In the genomic region with DNA sequence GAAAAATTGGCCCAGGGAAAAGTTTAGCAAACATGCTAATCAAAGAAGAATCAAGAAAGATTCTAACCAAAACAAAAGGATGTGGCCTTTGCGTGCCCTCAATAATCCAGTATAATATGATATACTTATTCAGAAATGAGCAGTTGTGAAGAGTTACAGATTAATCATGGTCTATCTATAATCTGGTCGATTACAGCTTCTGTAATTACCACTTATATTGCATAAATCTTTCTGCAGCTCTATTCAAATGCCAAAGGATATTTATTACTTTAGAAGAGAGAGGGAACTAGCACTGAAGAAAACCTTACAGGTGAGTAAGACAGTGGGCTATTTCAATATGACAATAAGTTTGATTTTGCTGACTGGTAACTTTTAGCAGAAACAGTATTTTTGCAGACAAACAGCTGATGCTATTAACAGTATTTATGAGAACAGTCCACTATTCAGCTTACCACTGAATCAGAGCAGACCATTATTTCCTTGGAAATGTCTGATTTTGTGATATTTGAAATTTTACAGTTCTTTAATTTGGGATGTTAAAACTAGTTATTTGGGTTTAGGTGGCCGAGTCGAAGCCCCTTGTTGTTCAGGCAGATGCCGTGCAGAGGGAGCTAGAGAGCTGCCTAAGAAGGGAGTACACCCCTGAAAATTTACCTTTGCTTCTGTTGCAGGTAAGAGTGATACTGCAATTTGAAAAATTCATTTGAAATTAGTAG, we compare ENCODE assay signal across 1 cellular context.
A peak's percentile ranks its signal among the peaks of the same experiment; 100 is the strongest.
TF ChIP-seq lines count a peak whose summit lies in the region.

No MANE protein-coding gene starts in this region.

TF ChIP-seq in K562, 482 proteins besides CTCF, POLR2A, EP300 and RAD21 (continued from another document and continues in another):
- TF ChIP-seq, protein P1, sequence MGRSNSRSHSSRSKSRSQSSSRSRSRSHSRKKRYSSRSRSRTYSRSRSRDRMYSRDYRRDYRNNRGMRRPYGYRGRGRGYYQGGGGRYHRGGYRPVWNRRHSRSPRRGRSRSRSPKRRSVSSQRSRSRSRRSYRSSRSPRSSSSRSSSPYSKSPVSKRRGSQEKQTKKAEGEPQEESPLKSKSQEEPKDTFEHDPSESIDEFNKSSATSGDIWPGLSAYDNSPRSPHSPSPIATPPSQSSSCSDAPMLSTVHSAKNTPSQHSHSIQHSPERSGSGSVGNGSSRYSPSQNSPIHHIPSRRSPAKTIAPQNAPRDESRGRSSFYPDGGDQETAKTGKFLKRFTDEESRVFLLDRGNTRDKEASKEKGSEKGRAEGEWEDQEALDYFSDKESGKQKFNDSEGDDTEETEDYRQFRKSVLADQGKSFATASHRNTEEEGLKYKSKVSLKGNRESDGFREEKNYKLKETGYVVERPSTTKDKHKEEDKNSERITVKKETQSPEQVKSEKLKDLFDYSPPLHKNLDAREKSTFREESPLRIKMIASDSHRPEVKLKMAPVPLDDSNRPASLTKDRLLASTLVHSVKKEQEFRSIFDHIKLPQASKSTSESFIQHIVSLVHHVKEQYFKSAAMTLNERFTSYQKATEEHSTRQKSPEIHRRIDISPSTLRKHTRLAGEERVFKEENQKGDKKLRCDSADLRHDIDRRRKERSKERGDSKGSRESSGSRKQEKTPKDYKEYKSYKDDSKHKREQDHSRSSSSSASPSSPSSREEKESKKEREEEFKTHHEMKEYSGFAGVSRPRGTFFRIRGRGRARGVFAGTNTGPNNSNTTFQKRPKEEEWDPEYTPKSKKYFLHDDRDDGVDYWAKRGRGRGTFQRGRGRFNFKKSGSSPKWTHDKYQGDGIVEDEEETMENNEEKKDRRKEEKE (IDR thresholded peaks at IDR 0.05; ENCODE audit: borderline replicate concordance in 1 of 2, control insufficient read depth in 1 of 2, low read depth in 2 of 2, low read length in 1 of 2) = no peak
- TF ChIP-seq SMARCA4 (IDR thresholded peaks at IDR 0.05) (0 out of 2 replicates have a peak, but pooled peaks have one; percentile 22), TEAD4 (IDR thresholded peaks at IDR 0.05; ENCODE audit: low read length) (peak; percentile 45), TEAD4 (CRISPR knock-in tag; IDR thresholded peaks at IDR 0.05; ENCODE audit: borderline replicate concordance) (no peak), NR4A1 (CRISPR knock-in tag; IDR thresholded peaks at IDR 0.05) (no peak), NR4A1 (tag; IDR thresholded peaks at IDR 0.05) (no peak), ATF7 (IDR thresholded peaks at IDR 0.05) (no peak), ZEB2 (IDR thresholded peaks at IDR 0.05) (peak; percentile 97), POLR2B (IDR thresholded peaks at IDR 0.05; ENCODE audit: low read depth, partially characterized antibody) (no peak), TAL1 (IDR thresholded peaks at IDR 0.05) (no peak), MAFF (IDR thresholded peaks at IDR 0.05; ENCODE audit: low read length) (peak; percentile 92), RCOR1 (IDR thresholded peaks at IDR 0.05; ENCODE audit: borderline replicate concordance in 1 of 2, low read depth in 2 of 2, low read length in 2 of 2) (0 out of 4 replicates have a peak, but pooled peaks of 1 of the 2 experiments have one; percentile 20), EP400 (IDR thresholded peaks at IDR 0.05) (0 out of 2 replicates have a peak, but pooled peaks have one; percentile 9), C11orf30 (IDR thresholded peaks at IDR 0.05; ENCODE audit: low read depth) (peak; percentile 97), U2AF2 (optimal IDR thresholded peaks at IDR 0.05; ENCODE audit: low read depth, low read length) (no peak), BRF1 (IDR thresholded peaks at IDR 0.05; ENCODE audit: borderline replicate concordance, extremely low read depth, insufficient read length) (no peak), MAFK (IDR thresholded peaks at IDR 0.05; ENCODE audit: low read length) (peak; percentile 87), SMC3 (conservative IDR thresholded peaks at IDR 0.05; ENCODE audit: insufficient read depth, low read depth, low read length) (peak; percentile 91), ZKSCAN3 (CRISPR knock-in tag; IDR thresholded peaks at IDR 0.05) (no peak), ESRRA (IDR thresholded peaks at IDR 0.05; ENCODE audit: borderline replicate concordance, low read depth) (no peak), ARID2 (IDR thresholded peaks at IDR 0.05) (peak; percentile 92), ZNF431 (CRISPR knock-in tag; IDR thresholded peaks at IDR 0.05) (no peak), MAFG (tag; conservative IDR thresholded peaks at IDR 0.05) (peak; percentile 96), STAG1 (CRISPR knock-in tag; IDR thresholded peaks at IDR 0.05; ENCODE audit: borderline replicate concordance) (peak; percentile 31; the same call in 1 of the 2 replicates), MEIS2 (IDR thresholded peaks at IDR 0.05; ENCODE audit: partially characterized antibody) (no peak), CC2D1A (IDR thresholded peaks at IDR 0.05) (peak; percentile 73; the same call in 1 of the 2 replicates), NFE2 (IDR thresholded peaks at IDR 0.05; ENCODE audit: low read depth) (peak; percentile 50; the same call in 1 of the 2 replicates)
- TF ChIP-seq, protein P2, sequence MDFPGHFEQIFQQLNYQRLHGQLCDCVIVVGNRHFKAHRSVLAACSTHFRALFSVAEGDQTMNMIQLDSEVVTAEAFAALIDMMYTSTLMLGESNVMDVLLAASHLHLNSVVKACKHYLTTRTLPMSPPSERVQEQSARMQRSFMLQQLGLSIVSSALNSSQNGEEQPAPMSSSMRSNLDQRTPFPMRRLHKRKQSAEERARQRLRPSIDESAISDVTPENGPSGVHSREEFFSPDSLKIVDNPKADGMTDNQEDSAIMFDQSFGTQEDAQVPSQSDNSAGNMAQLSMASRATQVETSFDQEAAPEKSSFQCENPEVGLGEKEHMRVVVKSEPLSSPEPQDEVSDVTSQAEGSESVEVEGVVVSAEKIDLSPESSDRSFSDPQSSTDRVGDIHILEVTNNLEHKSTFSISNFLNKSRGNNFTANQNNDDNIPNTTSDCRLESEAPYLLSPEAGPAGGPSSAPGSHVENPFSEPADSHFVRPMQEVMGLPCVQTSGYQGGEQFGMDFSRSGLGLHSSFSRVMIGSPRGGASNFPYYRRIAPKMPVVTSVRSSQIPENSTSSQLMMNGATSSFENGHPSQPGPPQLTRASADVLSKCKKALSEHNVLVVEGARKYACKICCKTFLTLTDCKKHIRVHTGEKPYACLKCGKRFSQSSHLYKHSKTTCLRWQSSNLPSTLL (IDR thresholded peaks at IDR 0.05) = no peak
- TF ChIP-seq, protein P3, sequence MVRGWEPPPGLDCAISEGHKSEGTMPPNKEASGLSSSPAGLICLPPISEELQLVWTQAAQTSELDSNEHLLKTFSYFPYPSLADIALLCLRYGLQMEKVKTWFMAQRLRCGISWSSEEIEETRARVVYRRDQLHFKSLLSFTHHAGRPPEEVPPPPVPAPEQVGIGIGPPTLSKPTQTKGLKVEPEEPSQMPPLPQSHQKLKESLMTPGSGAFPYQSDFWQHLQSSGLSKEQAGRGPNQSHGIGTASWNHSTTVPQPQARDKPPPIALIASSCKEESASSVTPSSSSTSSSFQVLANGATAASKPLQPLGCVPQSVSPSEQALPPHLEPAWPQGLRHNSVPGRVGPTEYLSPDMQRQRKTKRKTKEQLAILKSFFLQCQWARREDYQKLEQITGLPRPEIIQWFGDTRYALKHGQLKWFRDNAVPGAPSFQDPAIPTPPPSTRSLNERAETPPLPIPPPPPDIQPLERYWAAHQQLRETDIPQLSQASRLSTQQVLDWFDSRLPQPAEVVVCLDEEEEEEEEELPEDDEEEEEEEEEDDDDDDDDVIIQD (CRISPR knock-in tag; IDR thresholded peaks at IDR 0.05) = no peak
- TF ChIP-seq, protein P4, sequence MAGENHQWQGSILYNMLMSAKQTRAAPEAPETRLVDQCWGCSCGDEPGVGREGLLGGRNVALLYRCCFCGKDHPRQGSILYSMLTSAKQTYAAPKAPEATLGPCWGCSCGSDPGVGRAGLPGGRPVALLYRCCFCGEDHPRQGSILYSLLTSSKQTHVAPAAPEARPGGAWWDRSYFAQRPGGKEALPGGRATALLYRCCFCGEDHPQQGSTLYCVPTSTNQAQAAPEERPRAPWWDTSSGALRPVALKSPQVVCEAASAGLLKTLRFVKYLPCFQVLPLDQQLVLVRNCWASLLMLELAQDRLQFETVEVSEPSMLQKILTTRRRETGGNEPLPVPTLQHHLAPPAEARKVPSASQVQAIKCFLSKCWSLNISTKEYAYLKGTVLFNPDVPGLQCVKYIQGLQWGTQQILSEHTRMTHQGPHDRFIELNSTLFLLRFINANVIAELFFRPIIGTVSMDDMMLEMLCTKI (IDR thresholded peaks at IDR 0.05; ENCODE audit: partially characterized antibody) = no peak
- TF ChIP-seq, protein P5, sequence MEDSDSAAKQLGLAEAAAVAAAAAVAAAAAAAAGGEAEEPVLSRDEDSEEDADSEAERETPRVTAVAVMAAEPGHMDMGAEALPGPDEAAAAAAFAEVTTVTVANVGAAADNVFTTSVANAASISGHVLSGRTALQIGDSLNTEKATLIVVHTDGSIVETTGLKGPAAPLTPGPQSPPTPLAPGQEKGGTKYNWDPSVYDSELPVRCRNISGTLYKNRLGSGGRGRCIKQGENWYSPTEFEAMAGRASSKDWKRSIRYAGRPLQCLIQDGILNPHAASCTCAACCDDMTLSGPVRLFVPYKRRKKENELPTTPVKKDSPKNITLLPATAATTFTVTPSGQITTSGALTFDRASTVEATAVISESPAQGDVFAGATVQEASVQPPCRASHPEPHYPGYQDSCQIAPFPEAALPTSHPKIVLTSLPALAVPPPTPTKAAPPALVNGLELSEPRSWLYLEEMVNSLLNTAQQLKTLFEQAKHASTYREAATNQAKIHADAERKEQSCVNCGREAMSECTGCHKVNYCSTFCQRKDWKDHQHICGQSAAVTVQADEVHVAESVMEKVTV (CRISPR knock-in tag; IDR thresholded peaks at IDR 0.05) = peak; percentile 94
- TF ChIP-seq, protein P6, sequence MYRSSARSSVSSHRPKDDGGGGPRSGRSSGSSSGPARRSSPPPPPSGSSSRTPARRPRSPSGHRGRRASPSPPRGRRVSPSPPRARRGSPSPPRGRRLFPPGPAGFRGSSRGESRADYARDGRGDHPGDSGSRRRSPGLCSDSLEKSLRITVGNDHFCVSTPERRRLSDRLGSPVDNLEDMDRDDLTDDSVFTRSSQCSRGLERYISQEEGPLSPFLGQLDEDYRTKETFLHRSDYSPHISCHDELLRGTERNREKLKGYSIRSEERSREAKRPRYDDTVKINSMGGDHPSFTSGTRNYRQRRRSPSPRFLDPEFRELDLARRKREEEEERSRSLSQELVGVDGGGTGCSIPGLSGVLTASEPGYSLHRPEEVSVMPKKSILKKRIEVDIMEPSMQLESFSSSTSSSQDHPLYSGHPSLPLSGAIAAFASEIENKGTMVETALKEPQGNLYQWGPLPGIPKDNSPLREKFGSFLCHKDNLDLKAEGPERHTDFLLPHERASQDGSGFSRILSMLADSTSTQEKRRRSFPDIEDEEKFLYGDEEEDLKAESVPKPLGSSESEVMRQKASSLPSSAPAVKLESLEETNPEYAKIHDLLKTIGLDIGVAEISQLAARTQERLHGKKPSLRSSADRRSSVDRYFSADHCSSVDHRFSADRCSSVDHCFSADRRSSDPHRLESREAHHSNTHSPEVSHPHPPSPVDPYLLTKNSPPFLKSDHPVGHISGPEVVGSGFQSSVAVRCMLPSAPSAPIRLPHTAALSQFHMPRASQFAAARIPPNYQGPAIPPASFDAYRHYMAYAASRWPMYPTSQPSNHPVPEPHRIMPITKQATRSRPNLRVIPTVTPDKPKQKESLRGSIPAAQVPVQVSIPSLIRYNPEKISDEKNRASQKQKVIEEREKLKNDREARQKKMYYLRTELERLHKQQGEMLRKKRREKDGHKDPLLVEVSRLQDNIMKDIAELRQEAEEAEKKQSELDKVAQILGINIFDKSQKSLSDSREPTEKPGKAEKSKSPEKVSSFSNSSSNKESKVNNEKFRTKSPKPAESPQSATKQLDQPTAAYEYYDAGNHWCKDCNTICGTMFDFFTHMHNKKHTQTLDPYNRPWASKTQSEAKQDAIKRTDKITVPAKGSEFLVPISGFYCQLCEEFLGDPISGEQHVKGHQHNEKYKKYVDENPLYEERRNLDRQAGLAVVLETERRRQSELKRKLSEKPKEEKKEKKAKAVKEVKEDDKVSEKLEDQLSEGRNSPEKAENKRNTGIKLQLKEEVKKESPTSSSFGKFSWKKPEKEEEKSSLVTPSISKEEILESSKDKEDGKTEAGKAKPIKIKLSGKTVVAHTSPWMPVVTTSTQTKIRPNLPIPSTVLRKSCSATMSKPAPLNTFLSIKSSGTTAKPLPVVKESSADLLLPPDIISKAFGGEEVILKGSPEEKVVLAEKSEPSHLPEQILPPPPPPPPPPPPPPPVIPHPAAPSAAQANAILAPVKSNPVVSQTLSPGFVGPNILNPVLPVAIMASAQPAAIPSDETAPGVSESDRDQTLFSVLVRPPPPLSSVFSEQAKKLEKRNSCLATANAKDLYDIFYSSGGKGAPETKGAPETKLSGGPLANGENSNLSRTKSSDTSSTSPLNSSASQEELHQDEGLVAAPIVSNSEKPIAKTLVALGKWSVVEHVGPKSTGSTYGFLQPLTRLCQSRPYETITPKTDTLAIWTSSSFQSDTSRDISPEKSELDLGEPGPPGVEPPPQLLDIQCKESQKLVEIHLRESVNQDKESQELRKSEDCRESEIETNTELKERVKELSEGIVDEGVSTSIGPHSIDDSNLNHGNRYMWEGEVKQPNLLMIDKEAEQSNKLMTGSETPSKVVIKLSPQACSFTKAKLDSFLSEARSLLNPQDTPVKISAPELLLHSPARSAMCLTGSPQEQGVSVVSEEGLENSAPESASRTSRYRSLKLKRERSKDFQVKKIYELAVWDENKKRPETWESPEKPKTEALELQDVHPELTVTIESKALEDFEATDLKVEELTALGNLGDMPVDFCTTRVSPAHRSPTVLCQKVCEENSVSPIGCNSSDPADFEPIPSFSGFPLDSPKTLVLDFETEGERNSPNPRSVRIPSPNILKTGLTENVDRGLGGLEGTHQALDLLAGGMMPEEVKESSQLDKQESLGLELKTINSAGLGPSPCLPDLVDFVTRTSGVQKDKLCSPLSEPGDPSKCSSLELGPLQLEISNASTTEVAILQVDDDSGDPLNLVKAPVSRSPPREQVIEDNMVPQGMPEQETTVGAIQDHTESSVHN (IDR thresholded peaks at IDR 0.05; ENCODE audit: borderline replicate concordance in 1 of 2, low read depth in 1 of 2) = 0 out of 4 replicates have a peak, but pooled peaks of 1 of the 2 experiments have one; percentile 29
- TF ChIP-seq, protein P7, sequence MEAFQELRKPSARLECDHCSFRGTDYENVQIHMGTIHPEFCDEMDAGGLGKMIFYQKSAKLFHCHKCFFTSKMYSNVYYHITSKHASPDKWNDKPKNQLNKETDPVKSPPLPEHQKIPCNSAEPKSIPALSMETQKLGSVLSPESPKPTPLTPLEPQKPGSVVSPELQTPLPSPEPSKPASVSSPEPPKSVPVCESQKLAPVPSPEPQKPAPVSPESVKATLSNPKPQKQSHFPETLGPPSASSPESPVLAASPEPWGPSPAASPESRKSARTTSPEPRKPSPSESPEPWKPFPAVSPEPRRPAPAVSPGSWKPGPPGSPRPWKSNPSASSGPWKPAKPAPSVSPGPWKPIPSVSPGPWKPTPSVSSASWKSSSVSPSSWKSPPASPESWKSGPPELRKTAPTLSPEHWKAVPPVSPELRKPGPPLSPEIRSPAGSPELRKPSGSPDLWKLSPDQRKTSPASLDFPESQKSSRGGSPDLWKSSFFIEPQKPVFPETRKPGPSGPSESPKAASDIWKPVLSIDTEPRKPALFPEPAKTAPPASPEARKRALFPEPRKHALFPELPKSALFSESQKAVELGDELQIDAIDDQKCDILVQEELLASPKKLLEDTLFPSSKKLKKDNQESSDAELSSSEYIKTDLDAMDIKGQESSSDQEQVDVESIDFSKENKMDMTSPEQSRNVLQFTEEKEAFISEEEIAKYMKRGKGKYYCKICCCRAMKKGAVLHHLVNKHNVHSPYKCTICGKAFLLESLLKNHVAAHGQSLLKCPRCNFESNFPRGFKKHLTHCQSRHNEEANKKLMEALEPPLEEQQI (IDR thresholded peaks at IDR 0.05) = peak; percentile 76; the same call in 1 of the 2 replicates
